Comparison of ENCODE assay signal across 1 cellular context in the genomic region with DNA sequence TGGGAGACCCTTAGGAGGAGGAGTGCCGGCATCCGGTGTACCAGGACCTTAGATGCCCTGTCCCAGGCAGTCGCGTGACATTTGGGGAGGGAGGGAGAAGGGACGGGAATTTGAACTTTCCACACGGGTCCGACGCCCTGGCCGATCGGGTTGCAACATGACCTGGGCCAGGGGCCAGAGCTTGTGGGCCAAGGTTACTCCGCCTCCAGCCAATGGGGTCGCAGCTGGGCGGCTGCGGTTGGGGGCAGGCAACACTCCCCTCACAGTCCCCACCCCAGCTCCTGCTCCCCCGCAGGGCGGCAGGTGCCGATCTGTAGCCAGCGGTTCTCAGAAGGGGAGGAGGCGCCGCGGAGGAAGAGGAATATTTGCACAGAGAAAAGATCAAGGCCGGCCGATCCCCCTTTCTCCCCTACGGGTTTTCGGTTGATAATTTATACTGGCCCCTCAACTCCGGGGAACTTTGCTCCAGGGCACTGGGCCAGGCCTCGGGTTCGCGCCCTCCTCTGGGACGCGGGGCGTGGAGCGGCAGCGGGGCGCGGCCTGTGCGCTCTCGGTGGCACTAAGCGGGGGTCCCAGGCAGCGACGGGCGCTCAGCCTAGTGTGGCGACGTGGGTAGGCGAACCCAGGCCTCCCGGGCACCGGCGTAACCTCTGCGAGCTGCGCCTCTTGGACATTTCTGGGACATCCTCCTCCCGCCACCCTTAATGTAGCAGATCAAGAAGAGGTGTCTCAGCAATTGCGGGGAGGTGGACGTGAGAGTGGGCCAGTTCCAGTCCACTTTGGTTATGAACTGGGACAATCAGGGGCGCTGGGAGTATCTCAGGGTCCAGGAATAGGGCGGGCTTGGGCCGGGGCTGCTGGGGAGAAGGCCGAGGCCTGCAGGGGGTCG.
TF ChIP-seq lines count a peak whose summit lies in the region.

No MANE protein-coding gene starts in this region.

TF ChIP-seq in HepG2, 621 proteins besides CTCF, POLR2A, EP300 and RAD21 (continued from another document and continues in another):
- peak; percentile 80; the same call in 1 of the 2 replicates for TF ChIP-seq ZNF598 (CRISPR knock-in tag; IDR thresholded peaks at IDR 0.05; ENCODE audit: borderline replicate concordance)
- TF ChIP-seq NFRKB (IDR thresholded peaks at IDR 0.05): no peak
- TF ChIP-seq ZNF383 (CRISPR knock-in tag; IDR thresholded peaks at IDR 0.05; ENCODE audit: borderline replicate concordance): no peak; the same call in 1 of the 2 replicates
- TF ChIP-seq ZNF333 (CRISPR knock-in tag; IDR thresholded peaks at IDR 0.05; ENCODE audit: borderline replicate concordance): no peak; the same call in 1 of the 2 replicates
- TF ChIP-seq MXD4 (CRISPR knock-in tag; IDR thresholded peaks at IDR 0.05): 0 out of 2 replicates have a peak, but pooled peaks have one; percentile 19
- TF ChIP-seq ZNF460 (CRISPR knock-in tag; IDR thresholded peaks at IDR 0.05; ENCODE audit: borderline replicate concordance): no peak; the same call in 1 of the 2 replicates
- no peak for TF ChIP-seq GABPA (IDR thresholded peaks at IDR 0.05; ENCODE audit: low read depth, low read length)
- TF ChIP-seq GABPA (CRISPR knock-in tag; IDR thresholded peaks at IDR 0.05; ENCODE audit: low read depth): peak; percentile 58
- peak; percentile 81 for TF ChIP-seq ZMAT3 (CRISPR knock-in tag; conservative IDR thresholded peaks at IDR 0.05)
- no peak for TF ChIP-seq ZNF652 (CRISPR knock-in tag; IDR thresholded peaks at IDR 0.05; ENCODE audit: borderline replicate concordance, low read depth)
- TF ChIP-seq, protein P1, sequence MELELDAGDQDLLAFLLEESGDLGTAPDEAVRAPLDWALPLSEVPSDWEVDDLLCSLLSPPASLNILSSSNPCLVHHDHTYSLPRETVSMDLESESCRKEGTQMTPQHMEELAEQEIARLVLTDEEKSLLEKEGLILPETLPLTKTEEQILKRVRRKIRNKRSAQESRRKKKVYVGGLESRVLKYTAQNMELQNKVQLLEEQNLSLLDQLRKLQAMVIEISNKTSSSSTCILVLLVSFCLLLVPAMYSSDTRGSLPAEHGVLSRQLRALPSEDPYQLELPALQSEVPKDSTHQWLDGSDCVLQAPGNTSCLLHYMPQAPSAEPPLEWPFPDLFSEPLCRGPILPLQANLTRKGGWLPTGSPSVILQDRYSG (CRISPR knock-in tag; IDR thresholded peaks at IDR 0.05): no peak
- TF ChIP-seq, protein P2, sequence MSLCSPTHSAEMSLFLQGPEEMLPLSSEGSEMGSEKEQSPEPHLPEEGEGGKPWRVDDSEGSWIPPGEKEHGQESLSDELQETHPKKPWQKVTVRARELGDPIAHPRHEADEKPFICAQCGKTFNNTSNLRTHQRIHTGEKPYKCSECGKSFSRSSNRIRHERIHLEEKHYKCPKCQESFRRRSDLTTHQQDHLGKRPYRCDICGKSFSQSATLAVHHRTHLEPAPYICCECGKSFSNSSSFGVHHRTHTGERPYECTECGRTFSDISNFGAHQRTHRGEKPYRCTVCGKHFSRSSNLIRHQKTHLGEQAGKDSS (CRISPR knock-in tag; IDR thresholded peaks at IDR 0.05; ENCODE audit: borderline replicate concordance, low read depth): no peak
- peak; percentile 98 for TF ChIP-seq MTA1 (CRISPR knock-in tag; IDR thresholded peaks at IDR 0.05; ENCODE audit: borderline replicate concordance)
- TF ChIP-seq ZFP36L2 (CRISPR knock-in tag; IDR thresholded peaks at IDR 0.05): no peak
- TF ChIP-seq TBP (CRISPR knock-in tag; IDR thresholded peaks at IDR 0.05): peak; percentile 55; the same call in 1 of the 2 replicates
- no peak for TF ChIP-seq ZFP36 (IDR thresholded peaks at IDR 0.05; ENCODE audit: borderline replicate concordance, low read depth, low read length, partially characterized antibody)
- TF ChIP-seq, protein P3, sequence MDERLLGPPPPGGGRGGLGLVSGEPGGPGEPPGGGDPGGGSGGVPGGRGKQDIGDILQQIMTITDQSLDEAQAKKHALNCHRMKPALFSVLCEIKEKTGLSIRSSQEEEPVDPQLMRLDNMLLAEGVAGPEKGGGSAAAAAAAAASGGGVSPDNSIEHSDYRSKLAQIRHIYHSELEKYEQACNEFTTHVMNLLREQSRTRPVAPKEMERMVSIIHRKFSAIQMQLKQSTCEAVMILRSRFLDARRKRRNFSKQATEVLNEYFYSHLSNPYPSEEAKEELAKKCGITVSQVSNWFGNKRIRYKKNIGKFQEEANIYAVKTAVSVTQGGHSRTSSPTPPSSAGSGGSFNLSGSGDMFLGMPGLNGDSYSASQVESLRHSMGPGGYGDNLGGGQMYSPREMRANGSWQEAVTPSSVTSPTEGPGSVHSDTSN (CRISPR knock-in tag; IDR thresholded peaks at IDR 0.05): no peak
- TF ChIP-seq HNRNPH1 (optimal IDR thresholded peaks at IDR 0.05; ENCODE audit: low read depth, low read length): no peak
- peak; percentile 26; the same call in 1 of the 2 replicates for TF ChIP-seq PAF1 (CRISPR knock-in tag; IDR thresholded peaks at IDR 0.05)
- peak; percentile 72; the same call in 1 of the 2 replicates for TF ChIP-seq PCBP1 (IDR thresholded peaks at IDR 0.05; ENCODE audit: borderline replicate concordance, low read depth, low read length)
- no peak for TF ChIP-seq ONECUT2 (CRISPR knock-in tag; IDR thresholded peaks at IDR 0.05)
- TF ChIP-seq, protein P4, sequence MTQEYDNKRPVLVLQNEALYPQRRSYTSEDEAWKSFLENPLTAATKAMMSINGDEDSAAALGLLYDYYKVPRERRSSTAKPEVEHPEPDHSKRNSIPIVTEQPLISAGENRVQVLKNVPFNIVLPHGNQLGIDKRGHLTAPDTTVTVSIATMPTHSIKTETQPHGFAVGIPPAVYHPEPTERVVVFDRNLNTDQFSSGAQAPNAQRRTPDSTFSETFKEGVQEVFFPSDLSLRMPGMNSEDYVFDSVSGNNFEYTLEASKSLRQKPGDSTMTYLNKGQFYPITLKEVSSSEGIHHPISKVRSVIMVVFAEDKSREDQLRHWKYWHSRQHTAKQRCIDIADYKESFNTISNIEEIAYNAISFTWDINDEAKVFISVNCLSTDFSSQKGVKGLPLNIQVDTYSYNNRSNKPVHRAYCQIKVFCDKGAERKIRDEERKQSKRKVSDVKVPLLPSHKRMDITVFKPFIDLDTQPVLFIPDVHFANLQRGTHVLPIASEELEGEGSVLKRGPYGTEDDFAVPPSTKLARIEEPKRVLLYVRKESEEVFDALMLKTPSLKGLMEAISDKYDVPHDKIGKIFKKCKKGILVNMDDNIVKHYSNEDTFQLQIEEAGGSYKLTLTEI (CRISPR knock-in tag; conservative IDR thresholded peaks at IDR 0.05): no peak
- TF ChIP-seq, protein P5, sequence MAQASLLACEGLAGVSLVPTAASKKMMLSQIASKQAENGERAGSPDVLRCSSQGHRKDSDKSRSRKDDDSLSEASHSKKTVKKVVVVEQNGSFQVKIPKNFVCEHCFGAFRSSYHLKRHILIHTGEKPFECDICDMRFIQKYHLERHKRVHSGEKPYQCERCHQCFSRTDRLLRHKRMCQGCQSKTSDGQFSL (CRISPR knock-in tag; IDR thresholded peaks at IDR 0.05): peak; percentile 71
- peak; percentile 97 for TF ChIP-seq NCOA1 (CRISPR knock-in tag; IDR thresholded peaks at IDR 0.05)
- TF ChIP-seq, protein P6, sequence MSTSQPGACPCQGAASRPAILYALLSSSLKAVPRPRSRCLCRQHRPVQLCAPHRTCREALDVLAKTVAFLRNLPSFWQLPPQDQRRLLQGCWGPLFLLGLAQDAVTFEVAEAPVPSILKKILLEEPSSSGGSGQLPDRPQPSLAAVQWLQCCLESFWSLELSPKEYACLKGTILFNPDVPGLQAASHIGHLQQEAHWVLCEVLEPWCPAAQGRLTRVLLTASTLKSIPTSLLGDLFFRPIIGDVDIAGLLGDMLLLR (CRISPR knock-in tag; IDR thresholded peaks at IDR 0.05): no peak
- TF ChIP-seq ZNF780A (CRISPR knock-in tag; IDR thresholded peaks at IDR 0.05): no peak; the same call in 1 of the 2 replicates
- no peak for TF ChIP-seq ZNF496 (CRISPR knock-in tag; IDR thresholded peaks at IDR 0.05; ENCODE audit: insufficient replicate concordance)
- peak; percentile 96 for TF ChIP-seq AHR (CRISPR knock-in tag; IDR thresholded peaks at IDR 0.05)
- TF ChIP-seq SMAD1 (CRISPR knock-in tag; IDR thresholded peaks at IDR 0.05; ENCODE audit: borderline replicate concordance, low read depth): peak; percentile 68; the same call in 1 of the 2 replicates
- TF ChIP-seq ZNF17 (CRISPR knock-in tag; IDR thresholded peaks at IDR 0.05): peak; percentile 87; the same call in 1 of the 2 replicates
- TF ChIP-seq KMT2B (CRISPR knock-in tag; IDR thresholded peaks at IDR 0.05): peak; percentile 31; the same call in 1 of the 2 replicates
- TF ChIP-seq, protein P7, sequence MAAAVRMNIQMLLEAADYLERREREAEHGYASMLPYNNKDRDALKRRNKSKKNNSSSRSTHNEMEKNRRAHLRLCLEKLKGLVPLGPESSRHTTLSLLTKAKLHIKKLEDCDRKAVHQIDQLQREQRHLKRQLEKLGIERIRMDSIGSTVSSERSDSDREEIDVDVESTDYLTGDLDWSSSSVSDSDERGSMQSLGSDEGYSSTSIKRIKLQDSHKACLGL (CRISPR knock-in tag; IDR thresholded peaks at IDR 0.05): no peak; the same call in 1 of the 2 replicates
- TF ChIP-seq ZBTB7B (CRISPR knock-in tag; IDR thresholded peaks at IDR 0.05): peak; percentile 94
- TF ChIP-seq, protein P8, sequence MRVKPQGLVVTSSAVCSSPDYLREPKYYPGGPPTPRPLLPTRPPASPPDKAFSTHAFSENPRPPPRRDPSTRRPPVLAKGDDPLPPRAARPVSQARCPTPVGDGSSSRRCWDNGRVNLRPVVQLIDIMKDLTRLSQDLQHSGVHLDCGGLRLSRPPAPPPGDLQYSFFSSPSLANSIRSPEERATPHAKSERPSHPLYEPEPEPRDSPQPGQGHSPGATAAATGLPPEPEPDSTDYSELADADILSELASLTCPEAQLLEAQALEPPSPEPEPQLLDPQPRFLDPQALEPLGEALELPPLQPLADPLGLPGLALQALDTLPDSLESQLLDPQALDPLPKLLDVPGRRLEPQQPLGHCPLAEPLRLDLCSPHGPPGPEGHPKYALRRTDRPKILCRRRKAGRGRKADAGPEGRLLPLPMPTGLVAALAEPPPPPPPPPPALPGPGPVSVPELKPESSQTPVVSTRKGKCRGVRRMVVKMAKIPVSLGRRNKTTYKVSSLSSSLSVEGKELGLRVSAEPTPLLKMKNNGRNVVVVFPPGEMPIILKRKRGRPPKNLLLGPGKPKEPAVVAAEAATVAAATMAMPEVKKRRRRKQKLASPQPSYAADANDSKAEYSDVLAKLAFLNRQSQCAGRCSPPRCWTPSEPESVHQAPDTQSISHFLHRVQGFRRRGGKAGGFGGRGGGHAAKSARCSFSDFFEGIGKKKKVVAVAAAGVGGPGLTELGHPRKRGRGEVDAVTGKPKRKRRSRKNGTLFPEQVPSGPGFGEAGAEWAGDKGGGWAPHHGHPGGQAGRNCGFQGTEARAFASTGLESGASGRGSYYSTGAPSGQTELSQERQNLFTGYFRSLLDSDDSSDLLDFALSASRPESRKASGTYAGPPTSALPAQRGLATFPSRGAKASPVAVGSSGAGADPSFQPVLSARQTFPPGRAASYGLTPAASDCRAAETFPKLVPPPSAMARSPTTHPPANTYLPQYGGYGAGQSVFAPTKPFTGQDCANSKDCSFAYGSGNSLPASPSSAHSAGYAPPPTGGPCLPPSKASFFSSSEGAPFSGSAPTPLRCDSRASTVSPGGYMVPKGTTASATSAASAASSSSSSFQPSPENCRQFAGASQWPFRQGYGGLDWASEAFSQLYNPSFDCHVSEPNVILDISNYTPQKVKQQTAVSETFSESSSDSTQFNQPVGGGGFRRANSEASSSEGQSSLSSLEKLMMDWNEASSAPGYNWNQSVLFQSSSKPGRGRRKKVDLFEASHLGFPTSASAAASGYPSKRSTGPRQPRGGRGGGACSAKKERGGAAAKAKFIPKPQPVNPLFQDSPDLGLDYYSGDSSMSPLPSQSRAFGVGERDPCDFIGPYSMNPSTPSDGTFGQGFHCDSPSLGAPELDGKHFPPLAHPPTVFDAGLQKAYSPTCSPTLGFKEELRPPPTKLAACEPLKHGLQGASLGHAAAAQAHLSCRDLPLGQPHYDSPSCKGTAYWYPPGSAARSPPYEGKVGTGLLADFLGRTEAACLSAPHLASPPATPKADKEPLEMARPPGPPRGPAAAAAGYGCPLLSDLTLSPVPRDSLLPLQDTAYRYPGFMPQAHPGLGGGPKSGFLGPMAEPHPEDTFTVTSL (CRISPR knock-in tag; IDR thresholded peaks at IDR 0.05; ENCODE audit: borderline replicate concordance): peak; percentile 10
- TF ChIP-seq HMGA1 (CRISPR knock-in tag; conservative IDR thresholded peaks at IDR 0.05): no peak
- no peak for TF ChIP-seq RARG (CRISPR knock-in tag; IDR thresholded peaks at IDR 0.05; ENCODE audit: low read depth)
- TF ChIP-seq, protein P9, sequence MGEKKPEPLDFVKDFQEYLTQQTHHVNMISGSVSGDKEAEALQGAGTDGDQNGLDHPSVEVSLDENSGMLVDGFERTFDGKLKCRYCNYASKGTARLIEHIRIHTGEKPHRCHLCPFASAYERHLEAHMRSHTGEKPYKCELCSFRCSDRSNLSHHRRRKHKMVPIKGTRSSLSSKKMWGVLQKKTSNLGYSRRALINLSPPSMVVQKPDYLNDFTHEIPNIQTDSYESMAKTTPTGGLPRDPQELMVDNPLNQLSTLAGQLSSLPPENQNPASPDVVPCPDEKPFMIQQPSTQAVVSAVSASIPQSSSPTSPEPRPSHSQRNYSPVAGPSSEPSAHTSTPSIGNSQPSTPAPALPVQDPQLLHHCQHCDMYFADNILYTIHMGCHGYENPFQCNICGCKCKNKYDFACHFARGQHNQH (CRISPR knock-in tag; IDR thresholded peaks at IDR 0.05): peak; percentile 86
- TF ChIP-seq JUN (CRISPR knock-in tag; IDR thresholded peaks at IDR 0.05): 0 out of 2 replicates have a peak, but pooled peaks have one; percentile 26
- peak; percentile 62; the same call in 1 of the 2 replicates for TF ChIP-seq TGIF2 (CRISPR knock-in tag; IDR thresholded peaks at IDR 0.05)
- peak; percentile 95 for TF ChIP-seq NCOA2 (CRISPR knock-in tag; IDR thresholded peaks at IDR 0.05)
- TF ChIP-seq ZSCAN30 (CRISPR knock-in tag; IDR thresholded peaks at IDR 0.05): peak; percentile 51; the same call in 1 of the 2 replicates
- TF ChIP-seq RBM22 (optimal IDR thresholded peaks at IDR 0.05; ENCODE audit: low read length): peak; percentile 35
- no peak for TF ChIP-seq KLF9 (CRISPR knock-in tag; IDR thresholded peaks at IDR 0.05; ENCODE audit: low read depth)
- no peak for TF ChIP-seq NR3C1 (CRISPR knock-in tag; IDR thresholded peaks at IDR 0.05)
- TF ChIP-seq ZNF766 (CRISPR knock-in tag; IDR thresholded peaks at IDR 0.05; ENCODE audit: borderline replicate concordance): 0 out of 2 replicates have a peak, but pooled peaks have one; percentile 10
- TF ChIP-seq, protein P10, sequence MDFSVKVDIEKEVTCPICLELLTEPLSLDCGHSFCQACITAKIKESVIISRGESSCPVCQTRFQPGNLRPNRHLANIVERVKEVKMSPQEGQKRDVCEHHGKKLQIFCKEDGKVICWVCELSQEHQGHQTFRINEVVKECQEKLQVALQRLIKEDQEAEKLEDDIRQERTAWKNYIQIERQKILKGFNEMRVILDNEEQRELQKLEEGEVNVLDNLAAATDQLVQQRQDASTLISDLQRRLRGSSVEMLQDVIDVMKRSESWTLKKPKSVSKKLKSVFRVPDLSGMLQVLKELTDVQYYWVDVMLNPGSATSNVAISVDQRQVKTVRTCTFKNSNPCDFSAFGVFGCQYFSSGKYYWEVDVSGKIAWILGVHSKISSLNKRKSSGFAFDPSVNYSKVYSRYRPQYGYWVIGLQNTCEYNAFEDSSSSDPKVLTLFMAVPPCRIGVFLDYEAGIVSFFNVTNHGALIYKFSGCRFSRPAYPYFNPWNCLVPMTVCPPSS (IDR thresholded peaks at IDR 0.05): no peak
- no peak for TF ChIP-seq MYNN (CRISPR knock-in tag; IDR thresholded peaks at IDR 0.05; ENCODE audit: low read depth)
- TF ChIP-seq JUND (CRISPR knock-in tag; IDR thresholded peaks at IDR 0.05): peak; percentile 48; the same call in 1 of the 2 replicates
- no peak for TF ChIP-seq SNRNP70 (IDR thresholded peaks at IDR 0.05; ENCODE audit: low read depth, low read length)
- TF ChIP-seq JUNB (CRISPR knock-in tag; IDR thresholded peaks at IDR 0.05; ENCODE audit: borderline replicate concordance): no peak
- TF ChIP-seq SRSF9 (IDR thresholded peaks at IDR 0.05; ENCODE audit: borderline replicate concordance, insufficient read depth, low read depth, low read length, poor library complexity, severe bottlenecking): no peak
